Comparison of ENCODE assay signal across 8 cellular contexts in the genomic region with DNA sequence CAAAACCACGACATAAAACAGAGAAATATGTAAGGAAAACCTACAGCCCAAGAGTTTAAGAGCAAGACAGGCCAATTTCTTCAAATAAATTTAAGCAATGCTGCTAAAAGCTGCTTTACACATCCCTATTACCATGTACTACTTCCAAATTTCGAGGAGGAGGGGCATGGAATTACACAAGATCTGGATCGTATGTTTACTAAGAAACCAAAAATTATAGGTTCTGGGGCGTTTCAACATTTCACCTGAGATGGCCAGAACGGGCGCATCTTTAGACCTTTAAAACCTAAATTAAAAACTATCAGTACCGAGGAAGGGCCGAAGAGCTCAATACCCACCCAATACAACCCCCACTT. TPM values are rescaled to one million over a fixed set of nuclear protein-coding genes. Genes with fewer than 3 reads are reported as not detected.
DNase-seq lines count a peak whose midpoint lies in the region; ATAC-seq and TF ChIP-seq lines count a peak whose summit lies in the region.

No MANE protein-coding gene starts in this region.

- peaks cover 7% of the 10 kb centered on the region for H3K36me3 ChIP-seq in BJ (ENCODE audit: control insufficient read depth, insufficient read depth, low read length)

- peaks cover 43% of the 10 kb centered on the region for H3K4me1 Mint-ChIP-seq in nephron

- peak overlapping the region; percentile 93 to 99 (median 98) for H3K4me3 Mint-ChIP-seq in nephron

- no peaks in the 10 kb centered on the region for H3K27me3 ChIP-seq in BJ (ENCODE audit: control insufficient read depth, insufficient read depth, low read length)
- H3K27me3 ChIP-seq in dorsolateral prefrontal cortex: no peaks in the 10 kb centered on the region

- H3K27me3 Mint-ChIP-seq in nephron (ENCODE audit: low read depth): no peaks in the 10 kb centered on the region

- H3K27ac Mint-ChIP-seq in nephron: peak overlapping the region; percentile 97 to 100 (median 99)

- no peaks in the 10 kb centered on the region for H3K9me3 Mint-ChIP-seq in nephron

- CTCF ChIA-PET in BJ (lab: Yijun Ruan, JAX): interaction anchor here (1.1 to 1.4 kb wide), 2 partner anchors 20 to 21 kb away, joined by 3 to 4 read pairs; no protein-coding TSS in a partner anchor
- CTCF ChIA-PET in HEK293T (lab: Yijun Ruan, JAX): interaction anchor here (0.5 kb wide), 1 partner anchor 117 kb away, joined by 3 read pairs; no protein-coding TSS in a partner anchor

- H3K36me3 Mint-ChIP-seq in nephron (ENCODE audit: low read depth): peaks cover 32% of the 10 kb centered on the region

- TF ChIP-seq CTCF in BJ (IDR thresholded peaks at IDR 0.05; ENCODE audit: insufficient read depth, low read depth, low read length): no peak
- TF ChIP-seq CTCF in dorsolateral prefrontal cortex (IDR thresholded peaks at IDR 0.05 in 54 of 56, conservative IDR thresholded peaks at IDR 0.05 in 2 of 56; ENCODE audit: low read depth in 1 of 56, partially characterized antibody in 56 of 56): no peak
- TF ChIP-seq CTCF in nephron (IDR thresholded peaks at IDR 0.05; ENCODE audit: unreplicated experiment in 3 of 3): no peak

- DNase-seq in BJ (ENCODE audit: low read depth) (no peak), Kasumi-1 (lab: John Stamatoyannopoulos, UW) (peak; percentile 52 to 54), dorsolateral prefrontal cortex (no peak), COLO829 (ENCODE audit: low spot score) (no peak), sciatic nerve (ENCODE audit: low spot score) (no peak), HEK293T (ENCODE audit: extremely low spot score) (no peak), RKO (ENCODE audit: low spot score) (no peak)

- intact Hi-C loops in dorsolateral prefrontal cortex (cut with DNase I): loop anchor here (2.0 to 10.0 kb wide), 6 partner anchors 22 to 822 kb away; partner anchors contain the start of genes CHCHD4 (in 2 of the 2), RBSN (in 2 of the 2), TMEM43 (in 2 of the 2) and MRPS25 (in 1 of the 2)
- intact Hi-C loops in sciatic nerve (cut with DNase I): no loop called here

- ATAC-seq in sciatic nerve: no peak

- POLR2A ChIA-PET in BJ (lab: Charles Lee) (interaction anchor here (0.9 kb wide), 1 partner anchor 9 kb away, joined by 3 read pairs; no protein-coding TSS in a partner anchor), HEK293T (lab: Yijun Ruan, JAX) (interaction anchor here (0.9 to 1.7 kb wide), 11 partner anchors 9 to 295 kb away, joined by 3 to 13 read pairs (median 3); partner anchors contain the start of genes CCDC174, MRPS25 and RBSN)

- H3K27ac ChIP-seq in dorsolateral prefrontal cortex: peak overlapping the region; percentile 80 to 100 (median 100)

- peak overlapping the region; percentile 93 for H3K4me3 ChIP-seq in BJ (ENCODE audit: low read depth, low read length)
- peak overlapping the region; percentile 65 to 98 (median 91) for H3K4me3 ChIP-seq in dorsolateral prefrontal cortex

TF ChIP-seq in HEK293T, 16 proteins besides CTCF, POLR2A, EP300 and RAD21:
- no peak for TF ChIP-seq ZNF384 (IDR thresholded peaks at IDR 0.05)
- no peak for TF ChIP-seq SP1 (IDR thresholded peaks at IDR 0.05)
- no peak for TF ChIP-seq PKNOX1 (IDR thresholded peaks at IDR 0.05)
- TF ChIP-seq CTBP1 (IDR thresholded peaks at IDR 0.05; ENCODE audit: borderline replicate concordance): no peak
- TF ChIP-seq LEF1 (IDR thresholded peaks at IDR 0.05; ENCODE audit: borderline replicate concordance): no peak
- TF ChIP-seq NFRKB (IDR thresholded peaks at IDR 0.05): no peak
- TF ChIP-seq FOXA1 (IDR thresholded peaks at IDR 0.05): no peak
- no peak for TF ChIP-seq FOXM1 (IDR thresholded peaks at IDR 0.05; ENCODE audit: borderline replicate concordance)
- no peak for TF ChIP-seq SUZ12 (IDR thresholded peaks at IDR 0.05)
- TF ChIP-seq ELF4 (IDR thresholded peaks at IDR 0.05): no peak
- no peak for TF ChIP-seq TARDBP (IDR thresholded peaks at IDR 0.05)
- TF ChIP-seq FOXK2 (IDR thresholded peaks at IDR 0.05): no peak
- no peak for TF ChIP-seq HDGF (IDR thresholded peaks at IDR 0.05; ENCODE audit: borderline replicate concordance)
- no peak for TF ChIP-seq L3MBTL2 (conservative IDR thresholded peaks at IDR 0.05)
- TF ChIP-seq ARNT (IDR thresholded peaks at IDR 0.05): no peak
- no peak for TF ChIP-seq BHLHE40 (IDR thresholded peaks at IDR 0.05; ENCODE audit: borderline replicate concordance)

RNA-seq across cellular contexts. Expression of gene NR2C2, which starts 0.7 kb away (rescaled TPM):
- polyA plus RNA-seq in BJ (2011; rRNA removed): 14.5 and 17.9 TPM in 2 replicates
- 31.6 and 31.8 TPM in 2 replicates for polyA minus RNA-seq in BJ (2011; rRNA and poly(A)+ RNA removed)
- total RNA-seq in dorsolateral prefrontal cortex (10 to 100 TPM; 55.4 to 85.3 (median 71.6) TPM), sciatic nerve (56.6 TPM)

Comparison
In these comparisons a context has a peak if more than half of its experiments do, and no peak if none do; other contexts are left out.
1. DNase-seq: peak in Kasumi-1 (2 of 2); none in BJ (single experiment), dorsolateral prefrontal cortex (0 of 10), COLO829 (single experiment), sciatic nerve (single experiment), HEK293T (single experiment) and RKO (single experiment).